In genomic region chr7:6623589-6624245, GRCh38 we compare ENCODE assay signal across 14 cellular contexts. TPM values are rescaled to one million over a fixed set of nuclear protein-coding genes. Genes with fewer than 3 reads are reported as not detected.
A peak's percentile ranks its signal among the peaks of the same experiment; 100 is the strongest.
DNase-seq lines count a peak whose midpoint lies in the region; ATAC-seq and TF ChIP-seq lines count a peak whose summit lies in the region.
"Had no signal": no experiment of that assay in that cellular context is flagged by ENCODE, and none has a peak within 500 bp of the region (broad histone marks: within the 10 kb centered on the region; RNA-seq: fewer than 3 reads in every experiment).

No MANE protein-coding gene starts in this region.

- 64% methylated on average over 9 of the region's 15 CpGs for WGBS in suprapubic skin

- TF ChIP-seq POLR2A in suprapubic skin (IDR thresholded peaks at IDR 0.05) = no peak

- TF ChIP-seq EP300 in suprapubic skin (IDR thresholded peaks at IDR 0.05) = no peak

- peaks cover 32% of the 10 kb centered on the region for H3K4me1 ChIP-seq in BLaER1
- peaks cover 7% of the 10 kb centered on the region for H3K4me1 ChIP-seq in suprapubic skin
- H3K4me1 ChIP-seq: BE2C had no signal

- peaks cover 19% of the 10 kb centered on the region for H3K36me3 Mint-ChIP-seq in effector memory CD8-positive, alpha-beta T cell (ENCODE audit: insufficient read depth)

- H3K9ac ChIP-seq in BLaER1 = peak overlapping the region; percentile 70

- ATAC-seq in GM18909 (IDR thresholded peaks at IDR 0.05; ENCODE audit: poor library complexity, unreplicated experiment) = peak; percentile 65
- ATAC-seq in effector memory CD8-positive, alpha-beta T cell (replicated peaks) = peak; percentile 75

- H4K20me1 ChIP-seq in BLaER1 = no peaks in the 10 kb centered on the region

- H3K36me3 ChIP-seq in BLaER1 (no peaks in the 10 kb centered on the region), suprapubic skin (peaks cover 24% of the 10 kb centered on the region)
- H3K36me3 ChIP-seq: BE2C had no signal

- peaks cover 37 to 51% of the 10 kb centered on the region in 2 donors for H3K4me1 Mint-ChIP-seq in effector memory CD8-positive, alpha-beta T cell (ENCODE audit: low read depth in 2 of 2)
- H3K4me1 Mint-ChIP-seq: neural crest cell had no signal

- peak overlapping the region; percentile 73 for H3K4me2 ChIP-seq in BLaER1

- H3K4me3 Mint-ChIP-seq in effector memory CD8-positive, alpha-beta T cell = peak overlapping the region; percentile 67 to 88
- H3K4me3 Mint-ChIP-seq: HFFc6 had no signal

- H3K9me3 Mint-ChIP-seq in effector memory CD8-positive, alpha-beta T cell = no peaks in the 10 kb centered on the region
- H3K9me3 Mint-ChIP-seq: HFFc6, neural crest cell had no signal

- H3K4me3 ChIP-seq in BLaER1 (no peak overlapping the region), suprapubic skin (no peak overlapping the region)

- TF ChIP-seq CTCF in GM10266 (IDR thresholded peaks at IDR 0.05; ENCODE audit: control insufficient read depth, insufficient read depth, low read depth, missing control alignments) (no peak), suprapubic skin (IDR thresholded peaks at IDR 0.05) (no peak)

- DNase-seq in RPMI8226 (peak; percentile 71), GM10266 (ENCODE audit: extremely low spot score) (no peak), NCI-H2081 treated with DMSO at 0.1 percent for 48 hours (lab: John Stamatoyannopoulos, UW) (no peak), SK-N-DZ (ENCODE audit: low spot score) (no peak), suprapubic skin (ENCODE audit: low spot score in 2 of 2) (no peak)
- DNase-seq in effector memory CD8-positive, alpha-beta T cell = peak in 1 of 3 experiments; percentile 11
- DNase-seq: aorta; BE2C; effector CD8-positive, alpha-beta T cell; HFFc6; SHP77 had no signal

- H3K27ac ChIP-seq in BLaER1 (peak overlapping the region; percentile 60), suprapubic skin (no peak overlapping the region)

- peak overlapping the region; percentile 85 to 92 for H3K27ac Mint-ChIP-seq in effector memory CD8-positive, alpha-beta T cell
- H3K27ac Mint-ChIP-seq: HFFc6 had no signal

- H3K27me3 Mint-ChIP-seq in effector memory CD8-positive, alpha-beta T cell = no peaks in the 10 kb centered on the region

- H3K9me3 ChIP-seq in BLaER1 = no peaks in the 10 kb centered on the region
- H3K9me3 ChIP-seq in suprapubic skin = no peaks in the 10 kb centered on the region
- H3K9me3 ChIP-seq: BE2C had no signal

- H3K27me3 ChIP-seq in BLaER1 (peaks cover under 1% of the 10 kb centered on the region; the same call in 1 of the 2 replicates), suprapubic skin (no peaks in the 10 kb centered on the region)
- H3K27me3 ChIP-seq: BE2C had no signal

RNA-seq across cellular contexts. Expression of gene ZNF853, which starts 8.3 kb away (rescaled TPM):
- polyA plus RNA-seq in SK-N-DZ (2014; cell fraction: cytosol; rRNA removed) = 7.3 and 7.5 TPM in 2 replicates
- 7.7 and 10.7 TPM in 2 replicates for polyA plus RNA-seq in SK-N-DZ (2014; cell fraction: nucleus; rRNA removed)
- total RNA-seq in suprapubic skin = 1 to 10 TPM; 1.6 to 4.6 (median 3.7) TPM

RNA-seq across cellular contexts. Expression of gene ZNF316, which starts 13.4 kb away (rescaled TPM):
- polyA plus RNA-seq in SK-N-DZ (2014; cell fraction: cytosol; rRNA removed) = 10.8 and 19.4 TPM in 2 replicates
- polyA plus RNA-seq in SK-N-DZ (2014; cell fraction: nucleus; rRNA removed) = 51.0 and 57.6 TPM in 2 replicates
- total RNA-seq in suprapubic skin = 10 to 100 TPM; 20.8 to 58.6 (median 30.6) TPM

RNA-seq across cellular contexts. Expression of gene INTS15, which starts 33.9 kb away (rescaled TPM):
- 24.2 and 27.5 TPM in 2 replicates for polyA plus RNA-seq in SK-N-DZ (2014; cell fraction: cytosol; rRNA removed)
- 20.3 and 36.4 TPM in 2 replicates for polyA plus RNA-seq in SK-N-DZ (2014; cell fraction: nucleus; rRNA removed)
- 10 to 100 TPM; 28.4 to 47.9 (median 39.4) TPM for total RNA-seq in suprapubic skin

RNA-seq across cellular contexts. Expression of gene ZDHHC4, which starts 46.5 kb away (rescaled TPM):
- 100.0 and 101 TPM in 2 replicates for polyA plus RNA-seq in SK-N-DZ (2014; cell fraction: cytosol; rRNA removed)
- 89.4 and 113 TPM in 2 replicates for polyA plus RNA-seq in SK-N-DZ (2014; cell fraction: nucleus; rRNA removed)
- 10 to 100 TPM; 22.2 to 37.3 (median 26.2) TPM for total RNA-seq in suprapubic skin
